Comparison of ENCODE assay signal across 34 cellular contexts in the genomic region with DNA sequence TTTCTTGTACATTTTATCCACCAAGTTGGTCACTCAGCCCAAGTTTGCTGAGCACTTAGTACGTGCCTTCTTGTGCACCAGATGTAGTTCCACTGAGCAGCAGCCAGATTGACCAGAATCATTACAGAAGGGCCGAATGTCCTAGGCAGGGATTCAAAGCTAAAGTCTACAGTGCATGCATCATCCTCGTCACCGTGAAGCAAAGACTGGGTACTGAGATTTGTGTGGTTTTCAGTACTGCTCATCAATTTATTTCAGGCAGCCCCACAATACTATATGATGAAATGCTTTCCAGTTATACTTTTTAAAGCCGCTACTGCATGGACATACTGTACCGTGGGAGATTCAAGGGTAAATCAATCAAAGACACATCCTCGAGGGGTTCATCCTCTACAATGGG.
"Had no signal": no experiment of that assay in that cellular context is flagged by ENCODE, and none has a peak within 500 bp of the region (broad histone marks: within the 10 kb centered on the region; RNA-seq: fewer than 3 reads in every experiment).

No MANE protein-coding gene starts in this region.

- H3K9me3 ChIP-seq: MG63 had no signal

- H3K9ac ChIP-seq: KMS-11 had no signal

- H3K36me3 ChIP-seq: MG63 had no signal

- H3K27ac ChIP-seq: KMS-11 had no signal

- DNase-seq: Karpas-422, Kasumi-1, MG63, MM.1S, MV-4-11, NCI-H1048, NCI-H1092, NCI-H1092 treated with DMSO at 0.1 percent for 48 hours, NCI-H1105, NCI-H1105 treated with DMSO at 0.1 percent for 48 hours, NCI-H1417, NCI-H1417 treated with DMSO at 0.1 percent for 48 hours, NCI-H1436, NCI-H1436 treated with DMSO at 0.1 percent for 48 hours, NCI-H146, NCI-H1694, NCI-H1694 treated with DMSO at 0.1 percent for 48 hours, NCI-H187, NCI-H187 treated with DMSO at 0.1 percent for 48 hours, NCI-H1930, NCI-H2029, NCI-H2029 treated with DMSO at 0.1 percent for 48 hours, NCI-H2081, NCI-H2081 treated with DMSO at 0.1 percent for 48 hours, NCI-H2107, NCI-H2171, NCI-H2171 treated with DMSO at 0.1 percent for 48 hours, NCI-H2227 treated with DMSO at 0.1 percent for 48 hours, NCI-H226, NCI-H345, NCI-H446, NCI-H446 treated with DMSO at 0.1 percent for 48 hours, NCI-H510A had no signal

- H3K4me3 ChIP-seq: MG63 had no signal

- H3K27me3 ChIP-seq: MG63 had no signal

- H3K4me2 ChIP-seq: KMS-11 had no signal
